ENCODE assay signal across 8 cellular contexts in genomic region chrX:49053223-49054072, GRCh38. TPM values are rescaled to one million over a fixed set of nuclear protein-coding genes. Genes with fewer than 3 reads are reported as not detected.
DNase-seq lines count a peak whose midpoint lies in the region; ATAC-seq, FAIRE-seq and TF ChIP-seq lines count a peak whose summit lies in the region.

No MANE protein-coding gene starts in this region.

- no peak for TF ChIP-seq POLR2A in endothelial cell of umbilical vein (IDR thresholded peaks at IDR 0.05; ENCODE audit: low read depth, low read length)

- peak overlapping the region; percentile 72 for H3K4me3 Mint-ChIP-seq in stimulated activated effector memory CD8-positive, alpha-beta T cell treated with anti-CD3 and anti-CD28 coated beads, Interleukin-12 subunit alpha, Interleukin-12 subunit beta, amount 100 ng/mL, for 72 hours

- peak overlapping the region; percentile 49 for H3K4me2 ChIP-seq in endothelial cell of umbilical vein (ENCODE audit: insufficient read depth, low read length)

- H3K9me3 ChIP-seq in endothelial cell of umbilical vein (replicated peaks; ENCODE audit: control insufficient read depth, insufficient read depth, low read length): no peaks in the 10 kb centered on the region
- H3K9me3 ChIP-seq in mucosa of stomach (ENCODE audit: control insufficient read depth, low read length): no peaks in the 10 kb centered on the region

- H3K27ac Mint-ChIP-seq in stimulated activated effector memory CD8-positive, alpha-beta T cell treated with anti-CD3 and anti-CD28 coated beads, Interleukin-12 subunit alpha, Interleukin-12 subunit beta, amount 100 ng/mL, for 72 hours: peak overlapping the region; percentile 92

- peaks cover 13% of the 10 kb centered on the region for H3K36me3 Mint-ChIP-seq in stimulated activated effector memory CD8-positive, alpha-beta T cell treated with anti-CD3 and anti-CD28 coated beads, Interleukin-12 subunit alpha, Interleukin-12 subunit beta, amount 100 ng/mL, for 72 hours

- H3K27ac ChIP-seq in endothelial cell of umbilical vein (ENCODE audit: insufficient read depth, low read depth, low read length): no peak overlapping the region

- no peak for TF ChIP-seq CTCF in endothelial cell of umbilical vein (IDR thresholded peaks at IDR 0.05; ENCODE audit: extremely low read depth in 1 of 2, insufficient read depth in 1 of 2, low read depth in 1 of 2, low read length in 2 of 2)

- no peaks in the 10 kb centered on the region for H4K20me1 ChIP-seq in endothelial cell of umbilical vein (replicated peaks; ENCODE audit: control insufficient read depth, extremely low read depth, insufficient read depth, low read length)

- H3K4me1 Mint-ChIP-seq in stimulated activated effector memory CD8-positive, alpha-beta T cell treated with anti-CD3 and anti-CD28 coated beads, Interleukin-12 subunit alpha, Interleukin-12 subunit beta, amount 100 ng/mL, for 72 hours: peaks cover 27% of the 10 kb centered on the region

- dilution Hi-C loops in endothelial cell of umbilical vein (cut with MboI; ENCODE audit: extremely low pct_ligation_motif_present, low sequenced_read_pairs): no loop called here

- peak; percentile 89 for ATAC-seq in stimulated activated effector memory CD8-positive, alpha-beta T cell treated with anti-CD3 and anti-CD28 coated beads, Interleukin-12 subunit alpha, Interleukin-12 subunit beta, amount 100 ng/mL, for 72 hours

- H3K9me1 ChIP-seq in endothelial cell of umbilical vein (replicated peaks; ENCODE audit: control insufficient read depth, extremely low read depth, insufficient read depth, low read length): no peaks in the 10 kb centered on the region

- peak; percentile 83 for FAIRE-seq in endothelial cell of umbilical vein (lab: Jason Lieb, UNC)

- H3K9me3 Mint-ChIP-seq in stimulated activated effector memory CD8-positive, alpha-beta T cell treated with anti-CD3 and anti-CD28 coated beads, Interleukin-12 subunit alpha, Interleukin-12 subunit beta, amount 100 ng/mL, for 72 hours: no peaks in the 10 kb centered on the region

- H2AFZ ChIP-seq in endothelial cell of umbilical vein (ENCODE audit: low read depth, low read length): peak overlapping the region; percentile 41

- CTCF ChIA-PET in endothelial cell of umbilical vein (lab: Charles Lee): no interaction called here

- H3K79me2 ChIP-seq in endothelial cell of umbilical vein (ENCODE audit: control insufficient read depth, insufficient read depth, low read length): no peaks in the 10 kb centered on the region

- H3K4me1 ChIP-seq in endothelial cell of umbilical vein (ENCODE audit: control insufficient read depth, extremely low read depth, insufficient read depth, low read length) (peaks cover 8% of the 10 kb centered on the region), mucosa of stomach (ENCODE audit: control insufficient read depth, insufficient read depth, low read length) (peaks cover under 1% of the 10 kb centered on the region)

- H3K27me3 ChIP-seq in endothelial cell of umbilical vein (ENCODE audit: control insufficient read depth in 2 of 2, insufficient read depth in 2 of 2, low read length in 2 of 2): no peaks in the 10 kb centered on the region
- H3K27me3 ChIP-seq in mucosa of stomach (ENCODE audit: control insufficient read depth, insufficient read depth, low read length): no peaks in the 10 kb centered on the region

- BruUV-seq in endothelial cell of umbilical vein (replicated peaks; lab: Mats Ljungman, UMichigan): no TSS peak

- H3K4me3 ChIP-seq in endothelial cell of umbilical vein (replicated peaks in 1 of 3; ENCODE audit: insufficient read depth in 1 of 3, low read depth in 1 of 3, low read length in 3 of 3): peak overlapping the region; percentile 17 to 83 (median 54)
- no peak overlapping the region for H3K4me3 ChIP-seq in mucosa of stomach (ENCODE audit: low read length)

- intact Hi-C loops in endothelial cell of umbilical vein (cut with micrococcal nuclease): no loop called here

- H3K9ac ChIP-seq in endothelial cell of umbilical vein (replicated peaks; ENCODE audit: extremely low read depth, insufficient read depth, low read length) (no peak overlapping the region), mucosa of stomach (ENCODE audit: low read length) (peak overlapping the region; percentile 43)

- POLR2A ChIA-PET in endothelial cell of umbilical vein (lab: Charles Lee): interaction anchor here (1.1 kb wide), 1 partner anchor 10 kb away, joined by 5 read pairs; the partner anchor contains the start of gene TFE3

- H3K36me3 ChIP-seq in endothelial cell of umbilical vein (ENCODE audit: control insufficient read depth in 2 of 2, extremely low read depth in 1 of 2, insufficient read depth in 2 of 2, low read length in 2 of 2): no peaks in the 10 kb centered on the region
- H3K36me3 ChIP-seq in mucosa of stomach (ENCODE audit: control insufficient read depth, insufficient read depth, low read length): no peaks in the 10 kb centered on the region

- DNase-seq in AG08395 (ENCODE audit: low spot score) (peak; percentile 60), GM19238 (ENCODE audit: insufficient read length, low spot score) (peak; percentile 50), NCI-H446 (lab: John Stamatoyannopoulos, UW) (peak; percentile 25 to 87), endothelial cell of umbilical vein (ENCODE audit: low read depth, low spot score) (peak; percentile 67), HCEC 1CT (no peak)
- DNase-seq in activated CD8-positive, alpha-beta memory T cell treated with anti-CD3 and anti-CD28 coated beads for 48 hours (ENCODE audit: low read depth in 2 of 3, low spot score in 2 of 3): peak in 2 of 3 experiments; percentile 27 to 33
- DNase-seq in stimulated activated effector memory CD8-positive, alpha-beta T cell treated with anti-CD3 and anti-CD28 coated beads, Interleukin-12 subunit alpha, Interleukin-12 subunit beta, amount 100 ng/mL, for 72 hours (ENCODE audit: low spot score in 2 of 2): peak; percentile 29 to 75

TF ChIP-seq in endothelial cell of umbilical vein, 7 proteins besides CTCF, POLR2A, EP300 and RAD21 (continues in another document):
- TF ChIP-seq POLR2AphosphoS5 (IDR thresholded peaks at IDR 0.05; ENCODE audit: insufficient read depth, low read depth, low read length) (no peak), EZH2 (IDR thresholded peaks at IDR 0.05; ENCODE audit: borderline replicate concordance, low read depth, low read length, severe bottlenecking) (no peak), GATA2 (IDR thresholded peaks at IDR 0.05; ENCODE audit: insufficient read depth, insufficient read length, low read depth, low read length) (no peak), FOS (IDR thresholded peaks at IDR 0.05; ENCODE audit: borderline replicate concordance, insufficient read depth, low read length) (no peak)

RNA-seq across cellular contexts. Expression of gene CCDC120, which starts 5.4 kb away (rescaled TPM):
- total RNA-seq in endothelial cell of umbilical vein: 5.7 and 6.4 TPM in 2 replicates
- 2.8 and 3.1 TPM in 2 replicates for polyA plus RNA-seq in endothelial cell of umbilical vein
- 1.9 and 2.8 TPM in 2 replicates for polyA plus RNA-seq in endothelial cell of umbilical vein (2011; cell fraction: cytosol; rRNA removed)
- polyA plus RNA-seq in endothelial cell of umbilical vein (2011; cell fraction: nucleus; rRNA removed): 7.8 and 11.9 TPM in 2 replicates
- 2.7 and 3.5 TPM in 2 replicates for polyA plus RNA-seq in endothelial cell of umbilical vein (2012)
- 1.8 and 3.5 TPM in 2 replicates for polyA minus RNA-seq in endothelial cell of umbilical vein
- polyA minus RNA-seq in endothelial cell of umbilical vein (2011; cell fraction: cytosol; rRNA and poly(A)+ RNA removed): 4.6 TPM
- polyA minus RNA-seq in endothelial cell of umbilical vein (2011; cell fraction: nucleus; rRNA and poly(A)+ RNA removed): 2.3 and 3.1 TPM in 2 replicates

RNA-seq across cellular contexts. Expression of gene TFE3, which starts 10.3 kb away (rescaled TPM):
- total RNA-seq in endothelial cell of umbilical vein: 35.5 and 37.1 TPM in 2 replicates
- 22.3 and 26.8 TPM in 2 replicates for polyA plus RNA-seq in endothelial cell of umbilical vein
- polyA plus RNA-seq in endothelial cell of umbilical vein (2011; cell fraction: cytosol; rRNA removed): 13.5 and 18.2 TPM in 2 replicates
- polyA plus RNA-seq in endothelial cell of umbilical vein (2011; cell fraction: nucleus; rRNA removed): 19.1 and 21.2 TPM in 2 replicates
- polyA plus RNA-seq in endothelial cell of umbilical vein (2012): 34.9 and 39.8 TPM in 2 replicates
- 25.1 and 40.6 TPM in 2 replicates for polyA minus RNA-seq in endothelial cell of umbilical vein
- 34.6 TPM for polyA minus RNA-seq in endothelial cell of umbilical vein (2011; cell fraction: cytosol; rRNA and poly(A)+ RNA removed)
- 13.8 and 17.8 TPM in 2 replicates for polyA minus RNA-seq in endothelial cell of umbilical vein (2011; cell fraction: nucleus; rRNA and poly(A)+ RNA removed)

RNA-seq across cellular contexts. Expression of gene PRAF2, which starts 20.4 kb away (rescaled TPM):
- 41.6 and 45.4 TPM in 2 replicates for total RNA-seq in endothelial cell of umbilical vein
- polyA plus RNA-seq in endothelial cell of umbilical vein: 36.2 and 40.1 TPM in 2 replicates
- 33.0 and 45.2 TPM in 2 replicates for polyA plus RNA-seq in endothelial cell of umbilical vein (2011; cell fraction: cytosol; rRNA removed)
- polyA plus RNA-seq in endothelial cell of umbilical vein (2011; cell fraction: nucleus; rRNA removed): 11.1 and 12.6 TPM in 2 replicates
- 44.1 and 67.8 TPM in 2 replicates for polyA plus RNA-seq in endothelial cell of umbilical vein (2012)
- polyA minus RNA-seq in endothelial cell of umbilical vein: 14.5 and 18.1 TPM in 2 replicates
- 7.5 TPM for polyA minus RNA-seq in endothelial cell of umbilical vein (2011; cell fraction: cytosol; rRNA and poly(A)+ RNA removed)
- polyA minus RNA-seq in endothelial cell of umbilical vein (2011; cell fraction: nucleus; rRNA and poly(A)+ RNA removed): 3.0 and 10.2 TPM in 2 replicates

RNA-seq across cellular contexts. Expression of gene WDR45, which starts 26.2 kb away (rescaled TPM):
- total RNA-seq in endothelial cell of umbilical vein: 29.9 and 32.2 TPM in 2 replicates
- 70.4 and 73.1 TPM in 2 replicates for polyA plus RNA-seq in endothelial cell of umbilical vein
- polyA plus RNA-seq in endothelial cell of umbilical vein (2011; cell fraction: cytosol; rRNA removed): 42.1 and 46.4 TPM in 2 replicates
- polyA plus RNA-seq in endothelial cell of umbilical vein (2011; cell fraction: nucleus; rRNA removed): 202 and 215 TPM in 2 replicates
- 33.1 and 34.4 TPM in 2 replicates for polyA plus RNA-seq in endothelial cell of umbilical vein (2012)
- 60.5 TPM in 2 replicates for polyA minus RNA-seq in endothelial cell of umbilical vein
- 95.3 TPM for polyA minus RNA-seq in endothelial cell of umbilical vein (2011; cell fraction: cytosol; rRNA and poly(A)+ RNA removed)
- 38.6 and 38.8 TPM in 2 replicates for polyA minus RNA-seq in endothelial cell of umbilical vein (2011; cell fraction: nucleus; rRNA and poly(A)+ RNA removed)

RNA-seq across cellular contexts. Expression of gene GRIPAP1, which starts 51.4 kb away (rescaled TPM):
- total RNA-seq in endothelial cell of umbilical vein: 48.5 and 49.4 TPM in 2 replicates
- 19.0 and 25.3 TPM in 2 replicates for polyA plus RNA-seq in endothelial cell of umbilical vein
- polyA plus RNA-seq in endothelial cell of umbilical vein (2011; cell fraction: cytosol; rRNA removed): 25.4 and 27.1 TPM in 2 replicates
- 136 and 138 TPM in 2 replicates for polyA plus RNA-seq in endothelial cell of umbilical vein (2011; cell fraction: nucleus; rRNA removed)
- polyA plus RNA-seq in endothelial cell of umbilical vein (2012): 32.3 and 37.9 TPM in 2 replicates
- 37.6 and 39.8 TPM in 2 replicates for polyA minus RNA-seq in endothelial cell of umbilical vein
- 14.7 TPM for polyA minus RNA-seq in endothelial cell of umbilical vein (2011; cell fraction: cytosol; rRNA and poly(A)+ RNA removed)
- 26.2 and 39.1 TPM in 2 replicates for polyA minus RNA-seq in endothelial cell of umbilical vein (2011; cell fraction: nucleus; rRNA and poly(A)+ RNA removed)
